In the genomic region with DNA sequence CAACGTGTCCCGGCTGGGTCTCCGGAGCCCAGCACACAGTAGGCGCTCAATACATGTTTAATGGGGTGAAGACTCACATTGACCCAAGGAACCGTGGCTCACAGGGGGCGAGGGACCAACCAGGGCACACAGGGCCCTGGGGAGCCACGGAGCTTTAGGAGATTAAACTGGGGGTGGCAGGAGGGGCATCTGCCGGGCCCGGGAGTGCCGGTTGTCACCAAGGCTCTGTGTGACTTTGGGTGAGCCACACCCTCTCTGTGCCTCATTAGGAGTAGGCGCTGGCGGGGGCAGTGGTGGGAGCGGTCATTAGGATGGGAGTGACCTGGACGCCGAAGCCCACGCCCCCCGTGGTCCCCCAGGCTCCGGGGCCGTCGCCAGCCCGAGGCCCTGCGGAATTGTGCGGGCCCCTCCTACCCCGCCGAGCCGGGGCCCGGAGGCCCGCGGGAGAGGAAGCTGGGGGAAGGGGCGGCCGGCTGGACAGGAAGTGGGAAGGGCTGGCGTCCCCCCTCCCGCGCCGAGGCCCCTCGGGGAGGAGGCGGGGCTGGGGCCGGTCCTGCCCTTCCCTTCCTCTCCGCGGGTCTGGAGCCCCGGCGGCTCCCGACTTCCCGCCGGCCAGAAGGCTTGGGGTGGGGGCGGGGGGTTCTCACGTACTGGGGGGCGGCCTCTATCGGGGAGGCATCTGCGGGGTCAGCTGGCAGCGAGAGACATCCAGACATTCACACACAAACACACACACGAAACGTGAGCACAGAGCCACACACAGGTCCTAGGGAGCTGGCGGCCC, we compare ENCODE assay signal across 8 cellular contexts. TPM values are rescaled to one million over a fixed set of nuclear protein-coding genes. Genes with fewer than 3 reads are reported as not detected.
DNase-seq lines count a peak whose midpoint lies in the region; ATAC-seq, FAIRE-seq and TF ChIP-seq lines count a peak whose summit lies in the region.

No MANE protein-coding gene starts in this region.

- no peaks in the 10 kb centered on the region for H3K9me3 Mint-ChIP-seq in HFFc6

- TF ChIP-seq POLR2A in Peyer's patch (IDR thresholded peaks at IDR 0.05), result no peak

- peak overlapping the region; percentile 100 for H3K27ac Mint-ChIP-seq in HFFc6

- in situ Hi-C loops in T47D (cut with HindIII; ENCODE audit: low pct_unique_long_range_greater_than_20kb, low sequenced_read_pairs), result no loop called here

- TF ChIP-seq CTCF in D721Med (IDR thresholded peaks at IDR 0.05; ENCODE audit: insufficient read depth, missing control alignments) (no peak), HFFc6 (IDR thresholded peaks at IDR 0.05) (no peak), Peyer's patch (IDR thresholded peaks at IDR 0.05) (no peak)

- H3K9ac ChIP-seq in skeletal muscle tissue (ENCODE audit: low read depth in 1 of 3, low read length in 3 of 3), result peak overlapping the region; percentile 33 to 77 (median 59)

- peaks cover 11 to 75% (median 47%) of the 10 kb centered on the region in 4 donors for H3K4me1 ChIP-seq in Peyer's patch
- peaks cover 52 to 57% (median 53%) of the 10 kb centered on the region in 3 donors for H3K4me1 ChIP-seq in skeletal muscle tissue (ENCODE audit: control insufficient read depth in 3 of 3, insufficient read depth in 3 of 3, low read length in 3 of 3)

- no peaks in the 10 kb centered on the region for H3K36me3 Mint-ChIP-seq in HFFc6 (ENCODE audit: low read depth)

- H3K27me3 ChIP-seq in Peyer's patch (peaks cover 0 to 13% of the 10 kb centered on the region in 2 donors), skeletal muscle tissue (ENCODE audit: control insufficient read depth in 3 of 3, insufficient read depth in 3 of 3, low read length in 3 of 3) (peaks cover 7 to 34% (median 29%) of the 10 kb centered on the region in 3 donors)

- no peak for FAIRE-seq in D721Med (lab: Jason Lieb, UNC)

- H3K4me3 ChIP-seq in Peyer's patch (peak overlapping the region; percentile 18 to 81 (median 53)), skeletal muscle tissue (ENCODE audit: low read length in 3 of 3) (peak overlapping the region; percentile 50 to 61 (median 51))

- H3K9me3 ChIP-seq in Peyer's patch, result no peaks in the 10 kb centered on the region
- H3K9me3 ChIP-seq in skeletal muscle tissue (ENCODE audit: control insufficient read depth in 3 of 3, low read length in 3 of 3), result no peaks in the 10 kb centered on the region

- H3K36me3 ChIP-seq in Peyer's patch (no peaks in the 10 kb centered on the region), skeletal muscle tissue (ENCODE audit: control insufficient read depth in 3 of 3, insufficient read depth in 3 of 3, low read length in 3 of 3) (no peaks in the 10 kb centered on the region)

- ATAC-seq in GM18873 (IDR thresholded peaks at IDR 0.05; ENCODE audit: low FRiP score, unreplicated experiment) (no peak), HG03095 (IDR thresholded peaks at IDR 0.05; ENCODE audit: unreplicated experiment) (no peak)

- peak overlapping the region; percentile 92 for H3K4me3 Mint-ChIP-seq in HFFc6

- H3K27me3 Mint-ChIP-seq in HFFc6 (ENCODE audit: insufficient read depth), result peaks cover 10% of the 10 kb centered on the region

- peaks cover 71% of the 10 kb centered on the region for H3K4me1 Mint-ChIP-seq in HFFc6 (ENCODE audit: low read depth)

- H3K27ac ChIP-seq in Peyer's patch, result peak overlapping the region; percentile 78 to 91 (median 86)
- peak overlapping the region; percentile 95 for H3K27ac ChIP-seq in skeletal muscle tissue (ENCODE audit: low read depth, low read length)

- DNase-seq in D721Med (ENCODE audit: insufficient read length, low spot score) (peak; percentile 74), HFFc6 (peak; percentile 65), Peyer's patch (peak in 1 of 3 donors; percentile 81), T47D (ENCODE audit: low read depth in 1 of 2, low spot score in 1 of 2) (peak; percentile 48 to 75), iPS-NIHi11 (ENCODE audit: low spot score) (peak; percentile 85)

RNA-seq across cellular contexts. Expression of a gene that starts 1.8 kb away (rescaled TPM):
- total RNA-seq in HFFc6 (2021; fragmentation: NEBNext Ultra II Directional; extraction: Animal tissue kit (Norgen Biotek cat#: 25700)), result 10 to 100 TPM; 76.4 to 84.3 (median 80.4) TPM
- total RNA-seq in Peyer's patch (10 to 100 TPM; 34.0 to 85.8 (median 39.9) TPM), skeletal muscle tissue (79.3 TPM)

RNA-seq across cellular contexts. Expression of a gene that starts 20.0 kb away (rescaled TPM):
- not detected for total RNA-seq in HFFc6 (2021; fragmentation: NEBNext Ultra II Directional; extraction: Animal tissue kit (Norgen Biotek cat#: 25700))
- total RNA-seq in Peyer's patch (1 to 10 TPM; 2.5 to 4.2 (median 3.6) TPM), skeletal muscle tissue (2.1 TPM)

RNA-seq across cellular contexts. Expression of a gene that starts 20.5 kb away (rescaled TPM):
- 1 to 10 TPM; 2.3 to 3.7 (median 3.2) TPM for total RNA-seq in HFFc6 (2021; fragmentation: NEBNext Ultra II Directional; extraction: Animal tissue kit (Norgen Biotek cat#: 25700))
- total RNA-seq in Peyer's patch, result 10 to 100 TPM in 3 of 4 donors, 1 to 10 TPM in 1; 5.3 to 26.4 (median 14.0) TPM
- 86.6 TPM for total RNA-seq in skeletal muscle tissue

RNA-seq across cellular contexts. Expression of a gene that starts 31.5 kb away (rescaled TPM):
- 10 to 100 TPM; 21.3 to 36.9 (median 24.9) TPM for total RNA-seq in HFFc6 (2021; fragmentation: NEBNext Ultra II Directional; extraction: Animal tissue kit (Norgen Biotek cat#: 25700))
- total RNA-seq in Peyer's patch (10 to 100 TPM in 1 of 4 donors, 1 to 10 TPM in 3; 6.8 to 11.6 (median 9.0) TPM), skeletal muscle tissue (1.0 TPM)
